ENCODE assay signal across 25 cellular contexts in genomic region chr18:29457316-29457715, GRCh38.
DNase-seq lines count a peak whose midpoint lies in the region; ATAC-seq and TF ChIP-seq lines count a peak whose summit lies in the region.
"Had no signal": no experiment of that assay in that cellular context is flagged by ENCODE, and none has a peak within 500 bp of the region (broad histone marks: within the 10 kb centered on the region; RNA-seq: fewer than 3 reads in every experiment).

No MANE protein-coding gene starts in this region.

- TF ChIP-seq POLR2A in breast epithelium (IDR thresholded peaks at IDR 0.05) (no peak), spleen (IDR thresholded peaks at IDR 0.05) (no peak)

- intact Hi-C loops in MCF 10A (cut with micrococcal nuclease) = no loop called here
- intact Hi-C loops in breast epithelium (cut with DNase I; ENCODE audit: low total_unique reads) = no loop called here
- intact Hi-C loops in spleen (cut with DNase I; ENCODE audit: low total_unique reads) = no loop called here

- BruUV-seq in MCF 10A (replicated peaks; lab: Mats Ljungman, UMichigan) = no TSS peak

- no peak overlapping the region for H3K27ac Mint-ChIP-seq in MCF 10A (ENCODE audit: low read depth, unreplicated experiment)
- H3K27ac Mint-ChIP-seq: CD8-positive, alpha-beta T cell; T-helper 17 cell had no signal

- CTCF ChIA-PET in MCF 10A (lab: Yijun Ruan, JAX) (no interaction called here), RWPE1 (lab: Yijun Ruan, JAX) (no interaction called here)

- no peaks in the 10 kb centered on the region for H3K27me3 ChIP-seq in breast epithelium
- H3K27me3 ChIP-seq in spleen (replicated peaks in 1 of 7) = no peaks in the 10 kb centered on the region
- H3K27me3 ChIP-seq: SJSA1 had no signal

- ATAC-seq in GM21423 (IDR thresholded peaks at IDR 0.05; ENCODE audit: unreplicated experiment) = no peak
- no peak for ATAC-seq in GM21390 (IDR thresholded peaks at IDR 0.05; ENCODE audit: unreplicated experiment)
- ATAC-seq: CD8-positive, alpha-beta T cell; T-helper 17 cell had no signal

- WGBS in spleen, 5 donors = 75 to 91% (median 80%) methylated on average over 4 of the region's 4 CpGs

- TF ChIP-seq CTCF in MCF 10A (IDR thresholded peaks at IDR 0.05; ENCODE audit: unreplicated experiment) (no peak), breast epithelium (IDR thresholded peaks at IDR 0.05) (no peak), RWPE1 (conservative IDR thresholded peaks at IDR 0.05; ENCODE audit: low read depth) (no peak), epithelial cell of esophagus (IDR thresholded peaks at IDR 0.05; ENCODE audit: insufficient read depth, low read depth, low read length, missing control alignments) (no peak), spleen (IDR thresholded peaks at IDR 0.05 in 8 of 11, conservative IDR thresholded peaks at IDR 0.05 in 3 of 11) (no peak)

- DNase-seq in MCF 10A (ENCODE audit: unreplicated experiment) (peak; percentile 13), breast epithelium (ENCODE audit: low spot score in 2 of 2) (no peak), RWPE1 (ENCODE audit: low spot score) (peak; percentile 0), epithelial cell of esophagus (ENCODE audit: low read depth) (peak; percentile 73), spleen (no peak), SKM-1 treated with dmso at 0.1 percent for 144 hours (lab: John Stamatoyannopoulos, UW; ENCODE audit: unreplicated experiment) (no peak)
- DNase-seq: 8988T; AML-193; C1 segment of cervical spinal cord; CD8-positive, alpha-beta T cell; DMS53; EL; GF-D8; IMR-90; Karpas-422; NCI-H1694; NCI-H2081; NCI-H2171; NCI-H446; NCI-H526; T-helper 17 cell had no signal

- H3K4me3 ChIP-seq in breast epithelium (no peak overlapping the region), epithelial cell of esophagus (ENCODE audit: low read length) (no peak overlapping the region), spleen (no peak overlapping the region)
- H3K4me3 ChIP-seq: HAP-1, SJSA1 had no signal

- peaks cover 16% of the 10 kb centered on the region for H3K9me3 Mint-ChIP-seq in MCF 10A (ENCODE audit: unreplicated experiment)

- POLR2A ChIA-PET in MCF 10A (lab: Yijun Ruan, JAX) = interaction anchor here (1.1 kb wide), 1 partner anchor 12 kb away, joined by 5 read pairs; no protein-coding TSS in a partner anchor
- POLR2A ChIA-PET in RWPE1 (lab: Yijun Ruan, JAX; ENCODE audit: low non-redundant PET) = no interaction called here

- no peaks in the 10 kb centered on the region for H3K36me3 Mint-ChIP-seq in MCF 10A (ENCODE audit: insufficient read depth, unreplicated experiment)
- H3K36me3 Mint-ChIP-seq: CD8-positive, alpha-beta T cell had no signal

- H3K36me3 ChIP-seq in breast epithelium (no peaks in the 10 kb centered on the region), spleen (no peaks in the 10 kb centered on the region)
- H3K36me3 ChIP-seq: HAP-1, SJSA1 had no signal

- no peak overlapping the region for H3K4me3 Mint-ChIP-seq in MCF 10A (ENCODE audit: unreplicated experiment)
- H3K4me3 Mint-ChIP-seq: CD8-positive, alpha-beta T cell; T-helper 17 cell had no signal

- H3K9me3 ChIP-seq in breast epithelium = no peaks in the 10 kb centered on the region
- H3K9me3 ChIP-seq in spleen = peaks cover 0 to 4% (median 0%) of the 10 kb centered on the region in 8 donors
- H3K9me3 ChIP-seq: HAP-1, SJSA1 had no signal

- H3K4me1 ChIP-seq in breast epithelium = no peaks in the 10 kb centered on the region
- no peaks in the 10 kb centered on the region for H3K4me1 ChIP-seq in spleen
- H3K4me1 ChIP-seq: HAP-1, SJSA1 had no signal

- H3K4me1 Mint-ChIP-seq in MCF 10A (ENCODE audit: insufficient read depth, unreplicated experiment) = peaks cover 6% of the 10 kb centered on the region
- H3K4me1 Mint-ChIP-seq: T-helper 17 cell had no signal

- H3K27me3 Mint-ChIP-seq in MCF 10A (ENCODE audit: insufficient read depth, unreplicated experiment) = no peaks in the 10 kb centered on the region
- H3K27me3 Mint-ChIP-seq: T-helper 17 cell had no signal

- H3K27ac ChIP-seq in breast epithelium (no peak overlapping the region), RWPE1 (no peak overlapping the region), spleen (no peak overlapping the region)
- H3K27ac ChIP-seq: SJSA1 had no signal

Comparison
In these comparisons a context has a peak if more than half of its experiments do, and no peak if none do; other contexts are left out.
1. DNase-seq: peak in MCF 10A (single experiment), RWPE1 (single experiment) and epithelial cell of esophagus (single experiment); none in breast epithelium (0 of 2), spleen (single experiment) and SKM-1 treated with dmso at 0.1 percent for 144 hours (single experiment).